Comparison of ENCODE assay signal across 11 cellular contexts in genomic region chr12:67320614-67321305, GRCh38. TPM values are rescaled to one million over a fixed set of nuclear protein-coding genes. Genes with fewer than 3 reads are reported as not detected.
A peak's percentile ranks its signal among the peaks of the same experiment; 100 is the strongest.
DNase-seq lines count a peak whose midpoint lies in the region; ATAC-seq and TF ChIP-seq lines count a peak whose summit lies in the region.
"Had no signal": no experiment of that assay in that cellular context is flagged by ENCODE, and none has a peak within 500 bp of the region (broad histone marks: within the 10 kb centered on the region; RNA-seq: fewer than 3 reads in every experiment).

No MANE protein-coding gene starts in this region.

- H3K36me3 Mint-ChIP-seq in CD8-positive, alpha-beta T cell: peaks cover 20% of the 10 kb centered on the region
- peaks cover 5% of the 10 kb centered on the region for H3K36me3 Mint-ChIP-seq in IgD-negative memory B cell
- peaks cover 3% of the 10 kb centered on the region for H3K36me3 Mint-ChIP-seq in effector memory CD8-positive, alpha-beta T cell (ENCODE audit: insufficient read depth)

- no peak overlapping the region for H3K4me3 ChIP-seq in CD8-positive, alpha-beta T cell (ENCODE audit: low read depth, low read length)
- H3K4me3 ChIP-seq: esophagus muscularis mucosa, right atrium auricular region, SJCRH30 had no signal

- CTCF ChIA-PET in CD8-positive, alpha-beta T cell (lab: Charles Lee): no interaction called here

- POLR2A ChIA-PET in CD8-positive, alpha-beta T cell (lab: Charles Lee): no interaction called here

- no peak for DNase-seq in CD8-positive, alpha-beta T cell
- DNase-seq in amniotic epithelial cell (ENCODE audit: low read depth) (peak; percentile 19), myocyte (ENCODE audit: low read depth) (peak; percentile 18), DMS79 treated with DMSO at 0.1 percent for 48 hours (lab: John Stamatoyannopoulos, UW) (no peak), caudate nucleus (lab: John Stamatoyannopoulos, UW) (no peak)
- no peak for DNase-seq in effector memory CD8-positive, alpha-beta T cell
- DNase-seq in effector CD4-positive, alpha-beta T cell: no peak
- DNase-seq: SJCRH30 had no signal

- no peaks in the 10 kb centered on the region for H3K9me3 ChIP-seq in CD8-positive, alpha-beta T cell (ENCODE audit: low read length)
- H3K9me3 ChIP-seq: esophagus muscularis mucosa, right atrium auricular region had no signal

- no peaks in the 10 kb centered on the region for H3K4me1 ChIP-seq in CD8-positive, alpha-beta T cell (ENCODE audit: insufficient read depth, low read length)
- H3K4me1 ChIP-seq: right atrium auricular region, SJCRH30 had no signal

- no peak overlapping the region for H3K27ac ChIP-seq in CD8-positive, alpha-beta T cell (ENCODE audit: low read depth, low read length)
- no peak overlapping the region for H3K27ac ChIP-seq in caudate nucleus (ENCODE audit: low read depth, low read length)
- H3K27ac ChIP-seq: esophagus muscularis mucosa, right atrium auricular region, SJCRH30 had no signal

- peak; percentile 29 for ATAC-seq in CD8-positive, alpha-beta T cell
- no peak for ATAC-seq in effector memory CD8-positive, alpha-beta T cell (replicated peaks)

- no peak overlapping the region for H3K4me3 Mint-ChIP-seq in CD8-positive, alpha-beta T cell
- peak overlapping the region in 1 of 4 donors; percentile 73 for H3K4me3 Mint-ChIP-seq in IgD-negative memory B cell
- H3K4me3 Mint-ChIP-seq in effector memory CD8-positive, alpha-beta T cell: no peak overlapping the region

- peaks cover 6% of the 10 kb centered on the region for H3K4me1 Mint-ChIP-seq in CD8-positive, alpha-beta T cell (ENCODE audit: low read depth)
- H3K4me1 Mint-ChIP-seq in IgD-negative memory B cell: peaks cover 12 to 21% (median 13%) of the 10 kb centered on the region in 3 donors
- peaks cover 5 to 18% of the 10 kb centered on the region in 2 donors for H3K4me1 Mint-ChIP-seq in effector memory CD8-positive, alpha-beta T cell (ENCODE audit: low read depth in 2 of 2)

- no peaks in the 10 kb centered on the region for H3K9me3 Mint-ChIP-seq in CD8-positive, alpha-beta T cell
- peaks cover 0 to 6% (median 2%) of the 10 kb centered on the region in 3 donors for H3K9me3 Mint-ChIP-seq in IgD-negative memory B cell
- no peaks in the 10 kb centered on the region for H3K9me3 Mint-ChIP-seq in effector memory CD8-positive, alpha-beta T cell

- TF ChIP-seq CTCF in CD8-positive, alpha-beta T cell (IDR thresholded peaks at IDR 0.05): no peak

- H3K36me3 ChIP-seq in CD8-positive, alpha-beta T cell (ENCODE audit: insufficient read depth, low read length): no peaks in the 10 kb centered on the region

- intact Hi-C loops in CD8-positive, alpha-beta T cell (cut with DNase I, micrococcal nuclease): no loop called here

- H3K27me3 ChIP-seq in CD8-positive, alpha-beta T cell (ENCODE audit: insufficient read depth, low read length): no peaks in the 10 kb centered on the region
- H3K27me3 ChIP-seq: esophagus muscularis mucosa, right atrium auricular region, SJCRH30 had no signal

- H3K27ac Mint-ChIP-seq in CD8-positive, alpha-beta T cell: peak overlapping the region; percentile 23
- H3K27ac Mint-ChIP-seq in IgD-negative memory B cell: peak overlapping the region; percentile 46 to 83 (median 57)
- peak overlapping the region in 1 of 2 donors; percentile 47 for H3K27ac Mint-ChIP-seq in effector memory CD8-positive, alpha-beta T cell

- no peaks in the 10 kb centered on the region for H3K27me3 Mint-ChIP-seq in CD8-positive, alpha-beta T cell (ENCODE audit: low read depth)
- H3K27me3 Mint-ChIP-seq in IgD-negative memory B cell: no peaks in the 10 kb centered on the region
- H3K27me3 Mint-ChIP-seq in effector memory CD8-positive, alpha-beta T cell: no peaks in the 10 kb centered on the region

RNA-seq across cellular contexts. Expression of gene CAND1, which starts 51.6 kb away (rescaled TPM):
- 100 to 1,000 TPM; 116 to 130 TPM for total RNA-seq in CD8-positive, alpha-beta T cell
- polyA plus RNA-seq in IgD-negative memory B cell: 49.0 TPM
- 86.0 and 124 TPM in 2 replicates for total RNA-seq in myocyte
- polyA plus RNA-seq in myocyte (2012): 46.5 TPM

Comparison
In these comparisons a context has a peak if more than half of its experiments do, and no peak if none do; other contexts are left out.
1. DNase-seq: peak in amniotic epithelial cell (single experiment) and myocyte (single experiment); none in CD8-positive, alpha-beta T cell (0 of 7), effector memory CD8-positive, alpha-beta T cell (0 of 3), effector CD4-positive, alpha-beta T cell (single experiment), DMS79 treated with DMSO at 0.1 percent for 48 hours (single experiment) and caudate nucleus (0 of 61).